ENCODE assay signal across 8 cellular contexts in genomic region chr19:34430738-34431625, GRCh38. TPM values are rescaled to one million over a fixed set of nuclear protein-coding genes. Genes with fewer than 3 reads are reported as not detected.
DNase-seq lines count a peak whose midpoint lies in the region; ATAC-seq and TF ChIP-seq lines count a peak whose summit lies in the region.

No MANE protein-coding gene starts in this region.

- intact Hi-C loops in Panc1 (cut with micrococcal nuclease; ENCODE audit: unreplicated experiment): no loop called here
- intact Hi-C loops in testis (cut with DNase I; ENCODE audit: low total_unique reads): no loop called here

- CTCF ChIA-PET in Panc1 (lab: Charles Lee): no interaction called here

- no peak for TF ChIP-seq POLR2A in testis (IDR thresholded peaks at IDR 0.05)

- 35 to 38% methylated on average over 6 of the region's 6 CpGs for WGBS in testis, 2 donors

- H3K27me3 ChIP-seq in Panc1 (ENCODE audit: control insufficient read depth, insufficient read depth, low read length) (no peaks in the 10 kb centered on the region), testis (no peaks in the 10 kb centered on the region)

- H3K4me3 ChIP-seq in Panc1 (ENCODE audit: low read depth in 2 of 2, low read length in 2 of 2): peak overlapping the region; percentile 90 to 95; a peak in 3 of 4 replicates
- no peak overlapping the region for H3K4me3 ChIP-seq in testis

- peaks cover 41% of the 10 kb centered on the region for H3K36me3 ChIP-seq in Panc1 (ENCODE audit: control insufficient read depth, insufficient read depth, low read length)
- H3K36me3 ChIP-seq in testis (ENCODE audit: low read depth, missing control alignments): no peaks in the 10 kb centered on the region

- H3K27ac ChIP-seq in Panc1 (ENCODE audit: low read length): peak overlapping the region; percentile 48; the same call in 1 of the 2 replicates
- H3K27ac ChIP-seq in testis: no peak overlapping the region

- no peak for ATAC-seq in Panc1

- POLR2A ChIA-PET in Panc1 (lab: Charles Lee): interaction anchor here (0.8 kb wide), 1 partner anchor 30 kb away, joined by 3 read pairs; no protein-coding TSS in a partner anchor

- TF ChIP-seq CTCF in Panc1 (IDR thresholded peaks at IDR 0.05) (no peak; the same call in 1 of the 2 replicates), testis (IDR thresholded peaks at IDR 0.05) (peak in 2 of 3 experiments; percentile 29 to 43)

- no peaks in the 10 kb centered on the region for H3K9me3 ChIP-seq in Panc1 (ENCODE audit: control insufficient read depth, insufficient read depth, low read depth, low read length)
- H3K9me3 ChIP-seq in testis: no peaks in the 10 kb centered on the region

- BruUV-seq in Panc1 (replicated peaks; lab: Mats Ljungman, UMichigan): no TSS peak

- H3K4me1 ChIP-seq in Panc1 (ENCODE audit: control insufficient read depth, insufficient read depth, low read length) (peaks cover 15% of the 10 kb centered on the region), testis (peaks cover 25% of the 10 kb centered on the region)

- DNase-seq in stimulated activated CD4-positive, alpha-beta T cell treated with anti-CD3 and anti-CD28 coated beads, Interleukin-12 subunit alpha, Interleukin-12 subunit beta, amount 100 ng/mL, for 48 hours (ENCODE audit: low read depth in 2 of 3, low spot score in 1 of 3): peak in 2 of 3 donors; percentile 7 to 23
- DNase-seq in stimulated activated CD4-positive, alpha-beta T cell treated with anti-CD3 and anti-CD28 coated beads, Interleukin-4, amount 100 ng/mL, for 1 hour: no peak
- DNase-seq in HS-27A (ENCODE audit: low read depth): peak; percentile 53
- peak; percentile 28 for DNase-seq in Panc1 (ENCODE audit: low read depth, low spot score)
- peak; percentile 56 for DNase-seq in astrocyte of the hippocampus (ENCODE audit: low read depth, low spot score)
- DNase-seq in kidney glomerular epithelial cell (lab: John Stamatoyannopoulos, UW): peak; percentile 31
- DNase-seq in testis: no peak
- no peak for DNase-seq in cortex of kidney (lab: John Stamatoyannopoulos, UW)

- in situ Hi-C loops in Panc1 (cut with HindIII; ENCODE audit: low pct_unique_long_range_greater_than_20kb, low sequenced_read_pairs): no loop called here

RNA-seq across cellular contexts. Expression of gene UBA2, which starts 2.8 kb away (rescaled TPM):
- 215 TPM for total RNA-seq in Panc1 (2021; ENCODE audit: unreplicated experiment)
- 228 TPM for polyA plus RNA-seq in Panc1 (2012; ENCODE audit: insufficient read length)
- total RNA-seq in testis: 100 to 1,000 TPM; 181 to 184 TPM
- polyA plus RNA-seq in testis (ENCODE audit: insufficient read depth, low read depth, low replicate concordance): 213 TPM

RNA-seq across cellular contexts. Expression of gene PDCD2L, which starts 26.8 kb away (rescaled TPM):
- total RNA-seq in Panc1 (2021; ENCODE audit: unreplicated experiment) (36.4 TPM), testis (10 to 100 TPM; 33.8 to 35.1 TPM)
- polyA plus RNA-seq in Panc1 (2012; ENCODE audit: insufficient read length): 31.8 TPM
- polyA plus RNA-seq in testis (ENCODE audit: insufficient read depth, low read depth, low replicate concordance): 29.0 TPM

RNA-seq across cellular contexts. Expression of gene WTIP, which starts 50.6 kb away (rescaled TPM):
- total RNA-seq in Panc1 (2021; ENCODE audit: unreplicated experiment): 73.6 TPM
- polyA plus RNA-seq in Panc1 (2012; ENCODE audit: insufficient read length): 72.0 TPM
- 10 to 100 TPM; 25.6 to 41.3 TPM for total RNA-seq in testis
- polyA plus RNA-seq in testis (ENCODE audit: insufficient read depth, low read depth, low replicate concordance): 22.8 TPM

Comparison
In these comparisons a context has a peak if more than half of its experiments do, and no peak if none do; other contexts are left out.
1. DNase-seq: peak in stimulated activated CD4-positive, alpha-beta T cell treated with anti-CD3 and anti-CD28 coated beads, Interleukin-12 subunit alpha, Interleukin-12 subunit beta, amount 100 ng/mL, for 48 hours (2 of 3), HS-27A (single experiment), Panc1 (single experiment), astrocyte of the hippocampus (single experiment) and kidney glomerular epithelial cell (single experiment); none in stimulated activated CD4-positive, alpha-beta T cell treated with anti-CD3 and anti-CD28 coated beads, Interleukin-4, amount 100 ng/mL, for 1 hour (single experiment), testis (single experiment) and cortex of kidney (single experiment).
2. H3K4me3 ChIP-seq: peak in Panc1 (2 of 2); none in testis (0 of 2).